16 cellular contexts compared by ENCODE assay signal in genomic region chr1:228987736-228988506, GRCh38.
"Had no signal": no experiment of that assay in that cellular context is flagged by ENCODE, and none has a peak within 500 bp of the region (broad histone marks: within the 10 kb centered on the region; RNA-seq: fewer than 3 reads in every experiment).

No MANE protein-coding gene starts in this region.

- H3K9me3 Mint-ChIP-seq: activated T-helper 17 cell treated with anti-CD3 and anti-CD28 coated beads, Interleukin-2, amount 50 U/mL, for 72 hours had no signal

- H3K4me3 Mint-ChIP-seq: activated T-helper 17 cell treated with anti-CD3 and anti-CD28 coated beads, Interleukin-2, amount 50 U/mL, for 72 hours; naive thymus-derived CD4-positive, alpha-beta T cell had no signal

- H3K27ac ChIP-seq: gastroesophageal sphincter, left ventricle myocardium inferior, right lobe of liver, thoracic aorta, VCaP had no signal

- H3K27me3 Mint-ChIP-seq: activated T-helper 17 cell treated with anti-CD3 and anti-CD28 coated beads, Interleukin-2, amount 50 U/mL, for 72 hours had no signal

- H3K4me3 ChIP-seq: gastroesophageal sphincter, left ventricle myocardium inferior, right lobe of liver, smooth muscle cell, stomach, thoracic aorta had no signal

- H3K36me3 ChIP-seq: gastroesophageal sphincter, left ventricle myocardium inferior, right lobe of liver, stomach, thoracic aorta had no signal

- FAIRE-seq: kidney, urothelium cell line had no signal

- DNase-seq: activated CD4-positive, alpha-beta T cell treated with anti-CD3 and anti-CD28 coated beads, Interleukin-2, amount 50 U/mL, for 48 hours; activated naive CD4-positive, alpha-beta T cell treated with Interleukin-2 at 50 U/mL for 16 hours; anterior cingulate cortex; cerebellar nuclear complex; hippocampal formation; kidney; left ventricle myocardium inferior; naive thymus-derived CD4-positive, alpha-beta T cell; right lobe of liver; stomach had no signal

- ATAC-seq: activated T-helper 17 cell treated with anti-CD3 and anti-CD28 coated beads, Interleukin-2, amount 50 U/mL, for 72 hours; gastroesophageal sphincter; naive thymus-derived CD4-positive, alpha-beta T cell; right lobe of liver had no signal

- H3K27me3 ChIP-seq: gastroesophageal sphincter, right lobe of liver, stomach had no signal

- H3K4me2 ChIP-seq: smooth muscle cell had no signal

- H3K27ac Mint-ChIP-seq: activated T-helper 17 cell treated with anti-CD3 and anti-CD28 coated beads, Interleukin-2, amount 50 U/mL, for 72 hours had no signal

- H3K9me3 ChIP-seq: gastroesophageal sphincter, left ventricle myocardium inferior, right lobe of liver, stomach, thoracic aorta had no signal

- H3K36me3 Mint-ChIP-seq: naive thymus-derived CD4-positive, alpha-beta T cell had no signal
